1 cellular context compared by ENCODE assay signal in genomic region chr1:209657140-209657879, GRCh38.
TF ChIP-seq lines count a peak whose summit lies in the region.

No MANE protein-coding gene starts in this region.

TF ChIP-seq in GM12878, 131 proteins besides CTCF, POLR2A, EP300 and RAD21 (continued from another document):
- TF ChIP-seq ZBTB40 (IDR thresholded peaks at IDR 0.05; ENCODE audit: borderline replicate concordance), result no peak; the same call in 1 of the 2 replicates
- TF ChIP-seq SIX5 (IDR thresholded peaks at IDR 0.05; ENCODE audit: low read depth, low read length, severe bottlenecking), result no peak
- no peak for TF ChIP-seq WRNIP1 (IDR thresholded peaks at IDR 0.05; ENCODE audit: borderline replicate concordance, low read depth, low read length)
- TF ChIP-seq SMAD1 (IDR thresholded peaks at IDR 0.05; ENCODE audit: low read depth, partially characterized antibody), result no peak
- TF ChIP-seq JUNB (IDR thresholded peaks at IDR 0.05), result no peak
- no peak for TF ChIP-seq KLF5 (IDR thresholded peaks at IDR 0.05; ENCODE audit: partially characterized antibody)
- TF ChIP-seq IKZF2 (IDR thresholded peaks at IDR 0.05), result peak; percentile 25 to 48; a peak in 2 of 4 replicates
- no peak for TF ChIP-seq ZBED1 (IDR thresholded peaks at IDR 0.05; ENCODE audit: borderline replicate concordance)
- no peak for TF ChIP-seq PAX8 (IDR thresholded peaks at IDR 0.05)
- TF ChIP-seq IKZF1 (conservative IDR thresholded peaks at IDR 0.05), result peak; percentile 52; the same call in 1 of the 2 replicates
- TF ChIP-seq MLLT1 (IDR thresholded peaks at IDR 0.05), result peak; percentile 35; the same call in 1 of the 2 replicates
- no peak for TF ChIP-seq RAD51 (IDR thresholded peaks at IDR 0.05)
- TF ChIP-seq CUX1 (IDR thresholded peaks at IDR 0.05; ENCODE audit: insufficient replicate concordance, low read depth, low read length), result no peak
- peak in 1 of 2 experiments; percentile 37; a peak in 1 of 4 replicates for TF ChIP-seq BHLHE40 (IDR thresholded peaks at IDR 0.05; ENCODE audit: borderline replicate concordance in 1 of 2, low read depth in 2 of 2, low read length in 1 of 2)
- TF ChIP-seq DPF2 (IDR thresholded peaks at IDR 0.05), result 0 out of 2 replicates have a peak, but pooled peaks have one; percentile 51
- TF ChIP-seq RCOR1 (conservative IDR thresholded peaks at IDR 0.05; ENCODE audit: low read depth, low read length), result no peak
- TF ChIP-seq CREM (IDR thresholded peaks at IDR 0.05; ENCODE audit: low read depth), result peak; percentile 56; the same call in 1 of the 2 replicates
- TF ChIP-seq TAF1 (IDR thresholded peaks at IDR 0.05; ENCODE audit: borderline replicate concordance, low read depth, low read length), result no peak
- 0 out of 2 replicates have a peak, but pooled peaks have one; percentile 16 for TF ChIP-seq PAX5 (IDR thresholded peaks at IDR 0.05; ENCODE audit: borderline replicate concordance, low read depth, low read length)
- TF ChIP-seq YBX1 (IDR thresholded peaks at IDR 0.05), result no peak
- TF ChIP-seq STAT3 (IDR thresholded peaks at IDR 0.05; ENCODE audit: low read depth, low read length), result no peak
